ENCODE assay signal across 11 cellular contexts in the genomic region with DNA sequence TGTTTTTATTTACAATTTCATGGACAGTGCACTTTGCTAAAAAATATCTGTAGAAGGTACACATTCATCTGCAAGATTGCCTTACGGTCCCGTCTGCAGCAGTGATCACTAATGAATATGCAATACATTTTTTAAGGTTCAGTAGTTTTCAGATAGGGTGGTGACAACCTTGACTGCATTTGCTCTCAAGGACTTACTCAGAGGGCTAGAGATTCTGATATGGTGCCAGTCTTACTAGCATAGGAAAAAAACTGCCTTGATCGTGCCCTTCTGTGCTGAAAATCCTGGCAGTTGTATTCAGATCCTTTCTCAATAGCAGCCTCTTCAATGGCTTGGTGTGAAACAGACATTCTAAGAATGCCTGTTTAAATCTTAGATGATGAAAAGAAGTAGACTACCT.
"Had no signal": no experiment of that assay in that cellular context is flagged by ENCODE, and none has a peak within 500 bp of the region (broad histone marks: within the 10 kb centered on the region; RNA-seq: fewer than 3 reads in every experiment).

No MANE protein-coding gene starts in this region.

- H3K36me3 Mint-ChIP-seq: activated naive CD8-positive, alpha-beta T cell treated with anti-CD3 and anti-CD28 coated beads, Interleukin-2, amount 10 ng/mL, durations not matched to agents 7 days and 5 days; immature natural killer cell; naive thymus-derived CD4-positive, alpha-beta T cell; stimulated activated effector memory CD8-positive, alpha-beta T cell treated with anti-CD3 and anti-CD28 coated beads, Interleukin-12 subunit alpha, Interleukin-12 subunit beta, amount 100 ng/mL, for 72 hours had no signal

- H3K4me3 ChIP-seq: mucosa of descending colon had no signal

- H3K4me1 Mint-ChIP-seq: activated CD4-positive, alpha-beta T cell treated with anti-CD3 and anti-CD28 coated beads, Interleukin-2, amount 10 ng/mL, durations not matched to agents 7 days and 5 days; activated naive CD8-positive, alpha-beta T cell treated with anti-CD3 and anti-CD28 coated beads, Interleukin-2, amount 10 ng/mL, durations not matched to agents 7 days and 5 days; immature natural killer cell; naive thymus-derived CD4-positive, alpha-beta T cell; stimulated activated effector memory CD8-positive, alpha-beta T cell treated with anti-CD3 and anti-CD28 coated beads, Interleukin-12 subunit alpha, Interleukin-12 subunit beta, amount 100 ng/mL, for 72 hours had no signal

- H3K27me3 ChIP-seq: foreskin keratinocyte had no signal

- H3K27ac ChIP-seq: foreskin keratinocyte had no signal

- ATAC-seq: effector memory CD8-positive, alpha-beta T cell; foreskin keratinocyte; mucosa of descending colon; naive thymus-derived CD4-positive, alpha-beta T cell; stimulated activated effector memory CD8-positive, alpha-beta T cell treated with anti-CD3 and anti-CD28 coated beads, Interleukin-12 subunit alpha, Interleukin-12 subunit beta, amount 100 ng/mL, for 72 hours had no signal

- DNase-seq: activated CD4-positive, alpha-beta T cell treated with anti-CD3 and anti-CD28 coated beads, Interleukin-2, amount 10 ng/mL, durations not matched to agents 7 days and 5 days; activated naive CD4-positive, alpha-beta T cell; activated naive CD8-positive, alpha-beta T cell treated with anti-CD3 and anti-CD28 coated beads, Interleukin-2, amount 10 ng/mL, durations not matched to agents 7 days and 5 days; effector memory CD8-positive, alpha-beta T cell; foreskin keratinocyte; immature natural killer cell; mucosa of descending colon; naive thymus-derived CD4-positive, alpha-beta T cell; occipital lobe had no signal

- H3K4me3 Mint-ChIP-seq: activated CD4-positive, alpha-beta T cell treated with anti-CD3 and anti-CD28 coated beads, Interleukin-2, amount 10 ng/mL, durations not matched to agents 7 days and 5 days; activated naive CD8-positive, alpha-beta T cell treated with anti-CD3 and anti-CD28 coated beads, Interleukin-2, amount 10 ng/mL, durations not matched to agents 7 days and 5 days; dendritic cell treated with granulocyte-macrophage colony-stimulating factor and Interleukin-4, amounts not matched to agents 40 ng/mL and 50 ng/mL, for 4 days; effector memory CD8-positive, alpha-beta T cell; immature natural killer cell; naive thymus-derived CD4-positive, alpha-beta T cell; stimulated activated effector memory CD8-positive, alpha-beta T cell treated with anti-CD3 and anti-CD28 coated beads, Interleukin-12 subunit alpha, Interleukin-12 subunit beta, amount 100 ng/mL, for 72 hours had no signal

- H3K9me3 Mint-ChIP-seq: activated CD4-positive, alpha-beta T cell treated with anti-CD3 and anti-CD28 coated beads, Interleukin-2, amount 10 ng/mL, durations not matched to agents 7 days and 5 days; activated naive CD8-positive, alpha-beta T cell treated with anti-CD3 and anti-CD28 coated beads, Interleukin-2, amount 10 ng/mL, durations not matched to agents 7 days and 5 days; effector memory CD8-positive, alpha-beta T cell; stimulated activated effector memory CD8-positive, alpha-beta T cell treated with anti-CD3 and anti-CD28 coated beads, Interleukin-12 subunit alpha, Interleukin-12 subunit beta, amount 100 ng/mL, for 72 hours had no signal

- H3K27me3 Mint-ChIP-seq: activated CD4-positive, alpha-beta T cell treated with anti-CD3 and anti-CD28 coated beads, Interleukin-2, amount 10 ng/mL, durations not matched to agents 7 days and 5 days; dendritic cell treated with granulocyte-macrophage colony-stimulating factor and Interleukin-4, amounts not matched to agents 40 ng/mL and 50 ng/mL, for 4 days; effector memory CD8-positive, alpha-beta T cell had no signal

- H3K4me1 ChIP-seq: foreskin keratinocyte had no signal

- H3K27ac Mint-ChIP-seq: activated CD4-positive, alpha-beta T cell treated with anti-CD3 and anti-CD28 coated beads, Interleukin-2, amount 10 ng/mL, durations not matched to agents 7 days and 5 days; activated naive CD8-positive, alpha-beta T cell treated with anti-CD3 and anti-CD28 coated beads, Interleukin-2, amount 10 ng/mL, durations not matched to agents 7 days and 5 days; dendritic cell treated with granulocyte-macrophage colony-stimulating factor and Interleukin-4, amounts not matched to agents 40 ng/mL and 50 ng/mL, for 4 days; effector memory CD8-positive, alpha-beta T cell; immature natural killer cell; naive thymus-derived CD4-positive, alpha-beta T cell; stimulated activated effector memory CD8-positive, alpha-beta T cell treated with anti-CD3 and anti-CD28 coated beads, Interleukin-12 subunit alpha, Interleukin-12 subunit beta, amount 100 ng/mL, for 72 hours had no signal
